In the genomic region with DNA sequence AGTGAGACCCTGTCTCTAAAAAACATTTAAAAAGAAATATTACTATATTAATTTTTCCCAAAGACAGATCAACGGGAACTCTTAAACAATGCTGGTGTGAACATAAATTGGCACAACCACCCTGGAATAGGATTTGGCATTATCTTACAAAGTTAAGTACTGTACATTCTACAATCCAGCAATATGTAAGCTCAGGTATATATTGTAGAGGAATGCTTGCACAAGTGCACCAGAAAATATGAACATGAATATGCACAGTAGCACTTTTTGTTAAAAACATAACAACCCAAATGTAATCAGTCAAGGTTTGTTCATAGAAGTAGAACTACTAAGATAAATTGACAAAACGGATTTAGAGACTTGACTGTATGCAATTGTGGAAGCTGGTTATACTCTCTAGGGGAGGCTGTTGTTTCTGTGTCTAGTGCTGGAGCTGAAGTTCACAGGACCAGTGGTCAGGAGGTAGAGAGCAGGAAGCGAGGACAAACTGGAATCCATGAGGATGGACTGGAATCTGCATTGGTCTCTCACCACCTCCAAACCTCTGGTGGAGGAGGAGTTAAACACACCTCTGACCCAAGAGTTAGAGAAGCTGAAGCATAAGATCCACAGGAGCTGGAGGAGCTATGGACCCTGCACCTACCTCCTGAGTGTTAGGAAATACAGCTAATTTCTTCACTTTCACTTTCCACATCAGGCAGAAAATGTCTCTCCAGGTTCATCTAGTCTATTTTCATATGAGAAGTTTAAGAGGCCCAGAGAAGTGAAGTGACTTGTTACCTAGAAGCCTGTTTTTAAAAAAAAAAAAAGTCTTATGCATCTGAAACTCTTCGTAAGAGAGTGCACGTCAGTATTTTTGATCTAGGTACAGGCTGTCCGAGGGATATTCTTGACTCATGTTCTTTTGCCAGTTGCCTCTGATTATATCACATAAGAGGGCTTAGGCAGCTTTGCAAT, we compare ENCODE assay signal across 8 cellular contexts. TPM values are rescaled to one million over a fixed set of nuclear protein-coding genes. Genes with fewer than 3 reads are reported as not detected.
DNase-seq lines count a peak whose midpoint lies in the region; ATAC-seq and TF ChIP-seq lines count a peak whose summit lies in the region.

No MANE protein-coding gene starts in this region.

- H3K79me2 ChIP-seq in GM23248 (ENCODE audit: insufficient read depth): no peaks in the 10 kb centered on the region
- no peaks in the 10 kb centered on the region for H3K79me2 ChIP-seq in neural progenitor cell (ENCODE audit: low read depth)

- H3K36me3 Mint-ChIP-seq in neural progenitor cell: peaks cover 2% of the 10 kb centered on the region

- TF ChIP-seq CTCF in GM10266 (IDR thresholded peaks at IDR 0.05; ENCODE audit: control insufficient read depth, insufficient read depth, low read depth, missing control alignments) (peak; percentile 25), suprapubic skin (IDR thresholded peaks at IDR 0.05) (no peak), neural progenitor cell (IDR thresholded peaks at IDR 0.05) (no peak)

- H3K4me2 ChIP-seq in GM23248 (ENCODE audit: unreplicated experiment) (peak overlapping the region; percentile 80), neural progenitor cell (no peak overlapping the region)

- H3K4me3 ChIP-seq in GM23248 (peak overlapping the region; percentile 69), right cardiac atrium (ENCODE audit: low read length) (peak overlapping the region; percentile 66), suprapubic skin (peak overlapping the region; percentile 29), neural progenitor cell (no peak overlapping the region)
- no peak overlapping the region for H3K4me3 ChIP-seq in effector memory CD4-positive, alpha-beta T cell (ENCODE audit: insufficient read depth, low read depth, low read length, poor library complexity, severe bottlenecking)

- no peak for TF ChIP-seq POLR2A in suprapubic skin (IDR thresholded peaks at IDR 0.05)

- intact Hi-C loops in right cardiac atrium (cut with DNase I): loop anchor here in 1 of 4 donors (10.0 kb wide), 1 partner anchor 424 kb away; a partner anchor contains a TSS

- H2AFZ ChIP-seq in GM23248 (peak overlapping the region; percentile 57), neural progenitor cell (replicated peaks) (no peak overlapping the region)

- no peaks in the 10 kb centered on the region for H3K4me1 Mint-ChIP-seq in neural progenitor cell

- no peak overlapping the region for H3K4me3 Mint-ChIP-seq in neural progenitor cell

- H3K9me3 ChIP-seq in GM23248 (ENCODE audit: low read depth): no peaks in the 10 kb centered on the region
- H3K9me3 ChIP-seq in right cardiac atrium (ENCODE audit: control insufficient read depth, low read length): no peaks in the 10 kb centered on the region
- no peaks in the 10 kb centered on the region for H3K9me3 ChIP-seq in suprapubic skin
- no peaks in the 10 kb centered on the region for H3K9me3 ChIP-seq in neural progenitor cell (ENCODE audit: low read depth)
- H3K9me3 ChIP-seq in effector memory CD4-positive, alpha-beta T cell (ENCODE audit: control insufficient read depth, low read length): no peaks in the 10 kb centered on the region

- H3K27ac ChIP-seq in GM23248 (no peak overlapping the region), right cardiac atrium (ENCODE audit: low read length) (peak overlapping the region; percentile 85), suprapubic skin (no peak overlapping the region), neural progenitor cell (no peak overlapping the region)
- H3K27ac ChIP-seq in effector memory CD4-positive, alpha-beta T cell (ENCODE audit: insufficient read depth, low read length, poor library complexity, severe bottlenecking): no peak overlapping the region

- peak; percentile 80 to 85 for ATAC-seq in right cardiac atrium

- H4K20me1 ChIP-seq in GM23248 (ENCODE audit: insufficient read depth) (no peaks in the 10 kb centered on the region), neural progenitor cell (ENCODE audit: low read depth) (no peaks in the 10 kb centered on the region)

- H3K27me3 Mint-ChIP-seq in neural progenitor cell (ENCODE audit: insufficient read depth, low read depth): no peaks in the 10 kb centered on the region

- DNase-seq in GM10266 (ENCODE audit: extremely low spot score) (no peak), GM23248 (peak; percentile 40), SKM-1 (lab: John Stamatoyannopoulos, UW; ENCODE audit: unreplicated experiment) (peak; percentile 12), right cardiac atrium (no peak), suprapubic skin (ENCODE audit: low spot score in 2 of 2) (no peak), neural progenitor cell (ENCODE audit: low spot score) (no peak), mesenteric fat pad (ENCODE audit: low spot score) (no peak)
- no peak for DNase-seq in effector memory CD4-positive, alpha-beta T cell

- TF ChIP-seq EP300 in suprapubic skin (IDR thresholded peaks at IDR 0.05): no peak

- H3K4me1 ChIP-seq in GM23248 (ENCODE audit: insufficient read depth) (0 out of 2 replicates have a peak, but pooled peaks cover 5% of the 10 kb centered on the region), right cardiac atrium (ENCODE audit: control insufficient read depth, insufficient read depth, low read length) (peaks cover 4% of the 10 kb centered on the region), suprapubic skin (peaks cover 15% of the 10 kb centered on the region), neural progenitor cell (no peaks in the 10 kb centered on the region)
- no peaks in the 10 kb centered on the region for H3K4me1 ChIP-seq in effector memory CD4-positive, alpha-beta T cell (ENCODE audit: control insufficient read depth, insufficient read depth, low read length, poor library complexity, severe bottlenecking)

- 68 to 72% methylated on average over 6 of the region's 6 CpGs for WGBS in GM23248 (ENCODE audit: low coverage in 1 of 2, low lambda C conversion rate in 2 of 2, missing lambda C conversion rate in 2 of 2), 2 experiments
- 39% methylated on average over 6 of the region's 6 CpGs for WGBS in right cardiac atrium
- WGBS in suprapubic skin: 63% methylated on average over 6 of the region's 6 CpGs

- H3K27ac Mint-ChIP-seq in neural progenitor cell: no peak overlapping the region

- peak overlapping the region; percentile 57 for H3K9ac ChIP-seq in GM23248
- H3K9ac ChIP-seq in neural progenitor cell: no peak overlapping the region

- H3F3A ChIP-seq in GM23248 (ENCODE audit: insufficient read depth): no peaks in the 10 kb centered on the region
- H3F3A ChIP-seq in neural progenitor cell (ENCODE audit: low read depth): no peaks in the 10 kb centered on the region

- no peaks in the 10 kb centered on the region for H3K27me3 ChIP-seq in GM23248 (replicated peaks; ENCODE audit: insufficient read depth)
- H3K27me3 ChIP-seq in right cardiac atrium (ENCODE audit: control insufficient read depth, insufficient read depth): no peaks in the 10 kb centered on the region
- no peaks in the 10 kb centered on the region for H3K27me3 ChIP-seq in suprapubic skin
- H3K27me3 ChIP-seq in neural progenitor cell: no peaks in the 10 kb centered on the region
- no peaks in the 10 kb centered on the region for H3K27me3 ChIP-seq in effector memory CD4-positive, alpha-beta T cell (replicated peaks; ENCODE audit: control insufficient read depth, insufficient read depth, low read length, poor library complexity, severe bottlenecking)

- H3K36me3 ChIP-seq in GM23248 (ENCODE audit: low read depth) (no peaks in the 10 kb centered on the region), suprapubic skin (no peaks in the 10 kb centered on the region), neural progenitor cell (no peaks in the 10 kb centered on the region)
- no peaks in the 10 kb centered on the region for H3K36me3 ChIP-seq in effector memory CD4-positive, alpha-beta T cell (ENCODE audit: control insufficient read depth, insufficient read depth, low read length)

- peaks cover 5% of the 10 kb centered on the region for H3K9me3 Mint-ChIP-seq in neural progenitor cell

- in situ Hi-C loops in GM23248 (cut with MboI): no loop called here

- H3K9me2 ChIP-seq in GM23248 (ENCODE audit: insufficient read depth): no peaks in the 10 kb centered on the region

RNA-seq across cellular contexts. Expression of a gene that starts 20.3 kb away (rescaled TPM):
- total RNA-seq in GM23248 (2014; rRNA removed; shearing (Covaris generic)): 39.6 and 48.7 TPM in 2 replicates
- polyA plus RNA-seq in GM23248 (2016; fragmentation: Nextera tagmentation; extraction: Ambion mirVana) (13.0 and 13.7 TPM in 2 replicates), right cardiac atrium (3.2 TPM)
- total RNA-seq in right cardiac atrium (10 to 100 TPM in 3 of 4 donors, 1 to 10 TPM in 1; 10.0 to 11.7 (median 11.4) TPM), suprapubic skin (10 to 100 TPM; 40.5 to 76.0 (median 43.4) TPM), neural progenitor cell (ENCODE audit: low replicate concordance) (27.4 and 31.9 TPM in 2 replicates), mesenteric fat pad (22.5 TPM)

Comparison
In these comparisons a context has a peak if more than half of its experiments do, and no peak if none do; other contexts are left out.
1. DNase-seq: peak in GM23248 (single experiment) and SKM-1 (single experiment); none in GM10266 (single experiment), right cardiac atrium (0 of 3), suprapubic skin (0 of 2), neural progenitor cell (single experiment), effector memory CD4-positive, alpha-beta T cell (0 of 3) and mesenteric fat pad (single experiment).
2. H3K4me3 ChIP-seq: peak in GM23248 (single experiment), right cardiac atrium (single experiment) and suprapubic skin (single experiment); none in neural progenitor cell (single experiment) and effector memory CD4-positive, alpha-beta T cell (single experiment).